7 cellular contexts compared by ENCODE assay signal in genomic region chr1:21368514-21369289, GRCh38.
A peak's percentile ranks its signal among the peaks of the same experiment; 100 is the strongest.
DNase-seq lines count a peak whose midpoint lies in the region; ATAC-seq, FAIRE-seq and TF ChIP-seq lines count a peak whose summit lies in the region.

No MANE protein-coding gene starts in this region.

- H3K4me3 Mint-ChIP-seq in WTC11, result no peak overlapping the region

- no peak overlapping the region for H3K27ac ChIP-seq in caudate nucleus (ENCODE audit: low read depth, low read length)

- no peak for TF ChIP-seq POLR2A in GM12892 (IDR thresholded peaks at IDR 0.05; ENCODE audit: low read depth, low read length)

- CTCF ChIA-PET in WTC11 (lab: Charles Lee), result interaction anchor here (0.5 to 11.0 kb wide), 83 partner anchors 8 to 735 kb away, joined by 3 to 255 read pairs (median 6); partner anchors contain the start of genes ALPL, ECE1 and NBPF3

- no peaks in the 10 kb centered on the region for H3K9me3 Mint-ChIP-seq in WTC11

- H3K27ac Mint-ChIP-seq in WTC11, result no peak overlapping the region

- H3K27me3 Mint-ChIP-seq in WTC11 (ENCODE audit: low read depth), result no peaks in the 10 kb centered on the region

- DNase-seq in GM12892 (ENCODE audit: insufficient read length) (no peak), NCI-H2107 (lab: John Stamatoyannopoulos, UW) (peak; percentile 69), WTC11 (ENCODE audit: low spot score) (peak; percentile 85), caudate nucleus (lab: John Stamatoyannopoulos, UW) (peak in 57 of 61 donors; percentile 7 to 76 (median 54)), kidney glomerular epithelial cell (lab: John Stamatoyannopoulos, UW) (peak; percentile 81), OCI-M2 (lab: John Stamatoyannopoulos, UW; ENCODE audit: unreplicated experiment) (no peak)
- DNase-seq in stimulated activated CD4-positive, alpha-beta T cell treated with anti-CD3 and anti-CD28 coated beads, Interleukin-15, amount 100 ng/mL, for 24 hours, result peak; percentile 69

- peak; percentile 90 for FAIRE-seq in GM12892 (lab: Jason Lieb, UNC)

- no peaks in the 10 kb centered on the region for H3K36me3 Mint-ChIP-seq in WTC11

- 0 out of 2 replicates have a peak, but pooled peaks cover 3% of the 10 kb centered on the region for H3K4me1 Mint-ChIP-seq in WTC11

- POLR2A ChIA-PET in WTC11 (lab: Charles Lee), result interaction anchor here (0.7 to 1.2 kb wide), 4 partner anchors 15 to 156 kb away, joined by 3 to 7 read pairs (median 4); no protein-coding TSS in a partner anchor

- peak; percentile 85 for ATAC-seq in WTC11

- TF ChIP-seq CTCF in WTC11 (IDR thresholded peaks at IDR 0.05), result peak; percentile 91

TF ChIP-seq in WTC11, 78 proteins besides CTCF, POLR2A, EP300 and RAD21 (continues in another document):
- no peak for TF ChIP-seq ZNF416 (CRISPR knock-in tag; IDR thresholded peaks at IDR 0.05)
- TF ChIP-seq ARID4B (CRISPR knock-in tag; IDR thresholded peaks at IDR 0.05; ENCODE audit: borderline replicate concordance), result 0 out of 2 replicates have a peak, but pooled peaks have one; percentile 46
- TF ChIP-seq ZNF219 (CRISPR knock-in tag; IDR thresholded peaks at IDR 0.05; ENCODE audit: borderline replicate concordance), result no peak
- TF ChIP-seq, protein P1, sequence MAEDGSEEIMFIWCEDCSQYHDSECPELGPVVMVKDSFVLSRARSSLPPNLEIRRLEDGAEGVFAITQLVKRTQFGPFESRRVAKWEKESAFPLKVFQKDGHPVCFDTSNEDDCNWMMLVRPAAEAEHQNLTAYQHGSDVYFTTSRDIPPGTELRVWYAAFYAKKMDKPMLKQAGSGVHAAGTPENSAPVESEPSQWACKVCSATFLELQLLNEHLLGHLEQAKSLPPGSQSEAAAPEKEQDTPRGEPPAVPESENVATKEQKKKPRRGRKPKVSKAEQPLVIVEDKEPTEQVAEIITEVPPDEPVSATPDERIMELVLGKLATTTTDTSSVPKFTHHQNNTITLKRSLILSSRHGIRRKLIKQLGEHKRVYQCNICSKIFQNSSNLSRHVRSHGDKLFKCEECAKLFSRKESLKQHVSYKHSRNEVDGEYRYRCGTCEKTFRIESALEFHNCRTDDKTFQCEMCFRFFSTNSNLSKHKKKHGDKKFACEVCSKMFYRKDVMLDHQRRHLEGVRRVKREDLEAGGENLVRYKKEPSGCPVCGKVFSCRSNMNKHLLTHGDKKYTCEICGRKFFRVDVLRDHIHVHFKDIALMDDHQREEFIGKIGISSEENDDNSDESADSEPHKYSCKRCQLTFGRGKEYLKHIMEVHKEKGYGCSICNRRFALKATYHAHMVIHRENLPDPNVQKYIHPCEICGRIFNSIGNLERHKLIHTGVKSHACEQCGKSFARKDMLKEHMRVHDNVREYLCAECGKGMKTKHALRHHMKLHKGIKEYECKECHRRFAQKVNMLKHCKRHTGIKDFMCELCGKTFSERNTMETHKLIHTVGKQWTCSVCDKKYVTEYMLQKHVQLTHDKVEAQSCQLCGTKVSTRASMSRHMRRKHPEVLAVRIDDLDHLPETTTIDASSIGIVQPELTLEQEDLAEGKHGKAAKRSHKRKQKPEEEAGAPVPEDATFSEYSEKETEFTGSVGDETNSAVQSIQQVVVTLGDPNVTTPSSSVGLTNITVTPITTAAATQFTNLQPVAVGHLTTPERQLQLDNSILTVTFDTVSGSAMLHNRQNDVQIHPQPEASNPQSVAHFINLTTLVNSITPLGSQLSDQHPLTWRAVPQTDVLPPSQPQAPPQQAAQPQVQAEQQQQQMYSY (CRISPR knock-in tag; IDR thresholded peaks at IDR 0.05), result no peak
- no peak for TF ChIP-seq GABPB1 (CRISPR knock-in tag; IDR thresholded peaks at IDR 0.05)
- TF ChIP-seq FOXP1 (CRISPR knock-in tag; IDR thresholded peaks at IDR 0.05; ENCODE audit: borderline replicate concordance), result no peak
- no peak for TF ChIP-seq GTF2I (CRISPR knock-in tag; conservative IDR thresholded peaks at IDR 0.05)
- no peak for TF ChIP-seq ZNF396 (CRISPR knock-in tag; IDR thresholded peaks at IDR 0.05; ENCODE audit: borderline replicate concordance)
- no peak for TF ChIP-seq TCF7 (CRISPR knock-in tag; IDR thresholded peaks at IDR 0.05; ENCODE audit: low read depth)
- TF ChIP-seq STAT6 (CRISPR knock-in tag; conservative IDR thresholded peaks at IDR 0.05; ENCODE audit: low read depth), result no peak
- peak; percentile 75; the same call in 1 of the 2 replicates for TF ChIP-seq TEAD1 (CRISPR knock-in tag; IDR thresholded peaks at IDR 0.05)
- TF ChIP-seq ZNF121 (CRISPR knock-in tag; IDR thresholded peaks at IDR 0.05), result 0 out of 2 replicates have a peak, but pooled peaks have one; percentile 1
- TF ChIP-seq, protein P2, sequence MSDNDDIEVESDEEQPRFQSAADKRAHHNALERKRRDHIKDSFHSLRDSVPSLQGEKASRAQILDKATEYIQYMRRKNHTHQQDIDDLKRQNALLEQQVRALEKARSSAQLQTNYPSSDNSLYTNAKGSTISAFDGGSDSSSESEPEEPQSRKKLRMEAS (CRISPR knock-in tag; IDR thresholded peaks at IDR 0.05), result no peak
- TF ChIP-seq CBFB (CRISPR knock-in tag; IDR thresholded peaks at IDR 0.05; ENCODE audit: low read depth), result no peak
- no peak for TF ChIP-seq ZNF281 (CRISPR knock-in tag; IDR thresholded peaks at IDR 0.05)
- no peak for TF ChIP-seq GRHL2 (CRISPR knock-in tag; IDR thresholded peaks at IDR 0.05; ENCODE audit: insufficient replicate concordance, severe bottlenecking)
- TF ChIP-seq SMAD3 (CRISPR knock-in tag; IDR thresholded peaks at IDR 0.05; ENCODE audit: borderline replicate concordance), result no peak
- no peak for TF ChIP-seq NR3C1 (CRISPR knock-in tag; conservative IDR thresholded peaks at IDR 0.05; ENCODE audit: low read depth)

Comparison
In these comparisons a context has a peak if more than half of its experiments do, and no peak if none do; other contexts are left out.
1. DNase-seq: peak in NCI-H2107 (single experiment), WTC11 (single experiment), caudate nucleus (57 of 61), kidney glomerular epithelial cell (single experiment) and stimulated activated CD4-positive, alpha-beta T cell treated with anti-CD3 and anti-CD28 coated beads, Interleukin-15, amount 100 ng/mL, for 24 hours (single experiment); none in GM12892 (single experiment) and OCI-M2 (single experiment).